In genomic region chr14:27528328-27528727, GRCh38 we compare ENCODE assay signal across 8 cellular contexts.
DNase-seq lines count a peak whose midpoint lies in the region; ATAC-seq and TF ChIP-seq lines count a peak whose summit lies in the region.

No MANE protein-coding gene starts in this region.

- no peaks in the 10 kb centered on the region for H4K20me1 ChIP-seq in PC-3 (ENCODE audit: low read length)

- H3K36me3 Mint-ChIP-seq in activated naive CD8-positive, alpha-beta T cell treated with anti-CD3 and anti-CD28 coated beads, Interleukin-2, amount 50 U/mL, for 24 hours (ENCODE audit: low read depth), result no peaks in the 10 kb centered on the region

- peaks cover 30% of the 10 kb centered on the region for H3K9me3 Mint-ChIP-seq in activated naive CD8-positive, alpha-beta T cell treated with anti-CD3 and anti-CD28 coated beads, Interleukin-2, amount 50 U/mL, for 24 hours

- H3K79me2 ChIP-seq in PC-3 (ENCODE audit: low read length), result no peaks in the 10 kb centered on the region

- H3K4me1 ChIP-seq in PC-3 (ENCODE audit: insufficient read depth, low read length), result no peaks in the 10 kb centered on the region

- ATAC-seq in PC-3, result peak; percentile 96
- no peak for ATAC-seq in GM19328 (IDR thresholded peaks at IDR 0.05; ENCODE audit: unreplicated experiment)
- ATAC-seq in HG03095 (IDR thresholded peaks at IDR 0.05; ENCODE audit: unreplicated experiment), result no peak
- ATAC-seq in activated naive CD8-positive, alpha-beta T cell treated with anti-CD3 and anti-CD28 coated beads, Interleukin-2, amount 50 U/mL, for 24 hours, result no peak

- no peaks in the 10 kb centered on the region for H3K27me3 ChIP-seq in PC-3 (ENCODE audit: low read length)

- H3K4me2 ChIP-seq in PC-3 (ENCODE audit: low read length), result no peak overlapping the region

- BruUV-seq in PC-3 (replicated peaks; lab: Mats Ljungman, UMichigan), result no TSS peak

- no peaks in the 10 kb centered on the region for H3K4me1 Mint-ChIP-seq in activated naive CD8-positive, alpha-beta T cell treated with anti-CD3 and anti-CD28 coated beads, Interleukin-2, amount 50 U/mL, for 24 hours

- H3K36me3 ChIP-seq in PC-3 (ENCODE audit: low read depth, low read length), result no peaks in the 10 kb centered on the region

- H3K27ac Mint-ChIP-seq in activated naive CD8-positive, alpha-beta T cell treated with anti-CD3 and anti-CD28 coated beads, Interleukin-2, amount 50 U/mL, for 24 hours, result no peak overlapping the region

- H3K27me3 Mint-ChIP-seq in activated naive CD8-positive, alpha-beta T cell treated with anti-CD3 and anti-CD28 coated beads, Interleukin-2, amount 50 U/mL, for 24 hours, result no peaks in the 10 kb centered on the region

- no peak overlapping the region for H3K9ac ChIP-seq in PC-3 (ENCODE audit: low read length)

- no peak overlapping the region for H3K4me3 Mint-ChIP-seq in activated naive CD8-positive, alpha-beta T cell treated with anti-CD3 and anti-CD28 coated beads, Interleukin-2, amount 50 U/mL, for 24 hours

- no peaks in the 10 kb centered on the region for H3K9me3 ChIP-seq in PC-3 (ENCODE audit: low read length)

- H3K4me3 ChIP-seq in AG10803 (ENCODE audit: low read length) (no peak overlapping the region), PC-3 (ENCODE audit: low read length) (no peak overlapping the region), fibroblast of the aortic adventitia (ENCODE audit: low read depth, low read length) (no peak overlapping the region), coronary artery (no peak overlapping the region)

- H3F3A ChIP-seq in PC-3 (ENCODE audit: low read length, unreplicated experiment), result no peaks in the 10 kb centered on the region

- no peaks in the 10 kb centered on the region for H3K9me2 ChIP-seq in PC-3 (replicated peaks; ENCODE audit: low read length)

- no peak overlapping the region for H2AFZ ChIP-seq in PC-3 (ENCODE audit: low read length)

- TF ChIP-seq CTCF in AG10803 (conservative IDR thresholded peaks at IDR 0.05; ENCODE audit: low read length) (peak; percentile 31; the same call in 1 of the 2 replicates), LNCAP (IDR thresholded peaks at IDR 0.05) (peak; percentile 75), PC-3 (conservative IDR thresholded peaks at IDR 0.05; ENCODE audit: low read depth, low read length) (peak; percentile 83), fibroblast of the aortic adventitia (IDR thresholded peaks at IDR 0.05; ENCODE audit: insufficient read depth, low read length) (no peak), coronary artery (IDR thresholded peaks at IDR 0.05) (no peak)

- intact Hi-C loops in PC-3 (cut with micrococcal nuclease), result loop anchor here (1.0 to 10.0 kb wide), 7 partner anchors 344 to 1134 kb away; no protein-coding TSS in a partner anchor

- no peak overlapping the region for H3K27ac ChIP-seq in PC-3 (ENCODE audit: low read length)
- no peak overlapping the region for H3K27ac ChIP-seq in coronary artery

- peak; percentile 3 for DNase-seq in AG10803 (ENCODE audit: low read depth)
- DNase-seq in PC-3, result peak; percentile 57
- DNase-seq in fibroblast of the aortic adventitia (ENCODE audit: low read depth), result peak; percentile 1
- DNase-seq in coronary artery (ENCODE audit: low spot score), result no peak
- no peak for DNase-seq in activated naive CD8-positive, alpha-beta T cell treated with anti-CD3 and anti-CD28 coated beads, Interleukin-2, amount 50 U/mL, for 24 hours

- POLR2A ChIA-PET in PC-3 (lab: Charles Lee; ENCODE audit: unreplicated experiment), result no interaction called here

- CTCF ChIA-PET in PC-3 (lab: Charles Lee), result no interaction called here

Comparison
In these comparisons a context has a peak if more than half of its experiments do, and no peak if none do; other contexts are left out.
1. DNase-seq: peak in AG10803 (single experiment), PC-3 (single experiment) and fibroblast of the aortic adventitia (single experiment); none in coronary artery (single experiment) and activated naive CD8-positive, alpha-beta T cell treated with anti-CD3 and anti-CD28 coated beads, Interleukin-2, amount 50 U/mL, for 24 hours (single experiment).
2. CTCF ChIP-seq: peak in AG10803 (single experiment), LNCAP (single experiment) and PC-3 (single experiment); none in fibroblast of the aortic adventitia (single experiment) and coronary artery (single experiment).